ENCODE assay signal across 30 cellular contexts in the genomic region with DNA sequence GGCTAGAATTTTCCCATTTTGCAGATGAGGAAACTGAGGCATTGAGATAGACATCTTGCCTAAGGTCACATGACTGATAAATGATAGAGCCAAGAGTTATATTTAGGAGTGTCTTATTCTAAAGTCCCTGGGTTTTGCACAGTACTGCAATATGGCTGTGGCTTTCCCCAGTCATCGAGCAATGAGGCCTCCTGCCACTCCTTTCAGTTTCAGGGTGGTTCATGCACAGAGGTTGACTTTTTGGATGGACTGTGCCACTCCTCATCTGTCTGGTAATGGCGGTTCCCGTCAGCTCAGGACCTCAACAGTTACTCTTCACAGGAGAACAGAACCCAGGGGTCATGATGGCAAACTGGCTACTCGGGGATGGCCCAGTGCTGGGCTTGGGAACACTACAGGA.
"Had no signal": no experiment of that assay in that cellular context is flagged by ENCODE, and none has a peak within 500 bp of the region (broad histone marks: within the 10 kb centered on the region; RNA-seq: fewer than 3 reads in every experiment).

No MANE protein-coding gene starts in this region.

- H3K27me3 ChIP-seq: left lung, pancreas, tibial nerve, vagina had no signal

- H3K9me3 ChIP-seq: left lung, lower lobe of right lung, pancreas, prostate gland, tibial nerve, upper lobe of left lung, vagina had no signal

- FAIRE-seq: islet of Langerhans, kidney, pancreas had no signal

- H3K4me3 ChIP-seq: left lung, lower lobe of right lung, pancreas, prostate gland, skin epidermis, tibial nerve, upper lobe of left lung, vagina had no signal

- H3K4me3 Mint-ChIP-seq: immature natural killer cell; mesothelial cell of epicardium; naive B cell; natural killer cell; nephron progenitor cell; stimulated activated effector memory CD8-positive, alpha-beta T cell treated with anti-CD3 and anti-CD28 coated beads, Interleukin-12 subunit alpha, Interleukin-12 subunit beta, amount 100 ng/mL, for 72 hours; stimulated activated naive CD8-positive, alpha-beta T cell treated with anti-CD3 and anti-CD28 coated beads, Interleukin-15, Interleukin-2, amounts not matched to agents 100 ng/mL and 50 ng/mL, for 24 hours had no signal

- H3K27ac Mint-ChIP-seq: immature natural killer cell; mesothelial cell of epicardium; naive B cell; natural killer cell; nephron progenitor cell; stimulated activated effector memory CD8-positive, alpha-beta T cell treated with anti-CD3 and anti-CD28 coated beads, Interleukin-12 subunit alpha, Interleukin-12 subunit beta, amount 100 ng/mL, for 72 hours; stimulated activated naive CD8-positive, alpha-beta T cell treated with anti-CD3 and anti-CD28 coated beads, Interleukin-15, Interleukin-2, amounts not matched to agents 100 ng/mL and 50 ng/mL, for 24 hours had no signal

- ATAC-seq: left colon, left lung, lower lobe of right lung, natural killer cell, pancreas, right cardiac atrium, sciatic nerve had no signal

- DNase-seq: hypothalamus; immature natural killer cell; kidney; left colon; left lung; lower lobe of right lung; mammary epithelial cell; mesenchymal stem cell; naive B cell; natural killer cell; nephron progenitor cell; nucleus accumbens; pancreas; posterior cingulate gyrus; retina; right cardiac atrium; stimulated activated CD4-positive, alpha-beta T cell treated with anti-CD3 and anti-CD28 coated beads, Interleukin-12 subunit alpha, Interleukin-12 subunit beta, amount 100 ng/mL, for 4 hours; stimulated activated CD4-positive, alpha-beta T cell treated with anti-CD3 and anti-CD28 coated beads, Interleukin-15, amount 100 ng/mL, for 24 hours; stimulated activated CD4-positive, alpha-beta T cell treated with anti-CD3 and anti-CD28 coated beads, Interleukin-4, amount 100 ng/mL, for 24 hours; stimulated activated naive CD4-positive, alpha-beta T cell; upper lobe of left lung had no signal

- H3K36me3 Mint-ChIP-seq: immature natural killer cell; mesothelial cell of epicardium; naive B cell; natural killer cell; stimulated activated effector memory CD8-positive, alpha-beta T cell treated with anti-CD3 and anti-CD28 coated beads, Interleukin-12 subunit alpha, Interleukin-12 subunit beta, amount 100 ng/mL, for 72 hours had no signal

- H3K36me3 ChIP-seq: left lung, lower lobe of right lung, pancreas, prostate gland, tibial nerve, upper lobe of left lung, vagina had no signal

- H3K27ac ChIP-seq: left lung, lower lobe of right lung, pancreas, prostate gland, skin epidermis, tibial nerve, upper lobe of left lung, vagina had no signal

- H3K4me1 Mint-ChIP-seq: immature natural killer cell; naive B cell; natural killer cell; stimulated activated effector memory CD8-positive, alpha-beta T cell treated with anti-CD3 and anti-CD28 coated beads, Interleukin-12 subunit alpha, Interleukin-12 subunit beta, amount 100 ng/mL, for 72 hours had no signal

- H3K9me3 Mint-ChIP-seq: immature natural killer cell; mesothelial cell of epicardium; natural killer cell; nephron progenitor cell; stimulated activated effector memory CD8-positive, alpha-beta T cell treated with anti-CD3 and anti-CD28 coated beads, Interleukin-12 subunit alpha, Interleukin-12 subunit beta, amount 100 ng/mL, for 72 hours; stimulated activated naive CD8-positive, alpha-beta T cell treated with anti-CD3 and anti-CD28 coated beads, Interleukin-15, Interleukin-2, amounts not matched to agents 100 ng/mL and 50 ng/mL, for 24 hours had no signal

- H3K4me1 ChIP-seq: prostate gland, vagina had no signal

- H3K27me3 Mint-ChIP-seq: stimulated activated naive CD8-positive, alpha-beta T cell treated with anti-CD3 and anti-CD28 coated beads, Interleukin-15, Interleukin-2, amounts not matched to agents 100 ng/mL and 50 ng/mL, for 24 hours had no signal
